In genomic region chr2:47520825-47521665, GRCh38 we compare ENCODE assay signal across 8 cellular contexts.
A peak's percentile ranks its signal among the peaks of the same experiment; 100 is the strongest.
DNase-seq lines count a peak whose midpoint lies in the region; ATAC-seq and TF ChIP-seq lines count a peak whose summit lies in the region.

No MANE protein-coding gene starts in this region.

- peak; percentile 71 for TF ChIP-seq CTCF in GM12872 (IDR thresholded peaks at IDR 0.05; ENCODE audit: insufficient read depth, low read depth, low read length)

- DNase-seq in NCI-H1417 treated with DMSO at 0.1 percent for 48 hours (lab: John Stamatoyannopoulos, UW) (peak; percentile 80), T-helper 9 cell (peak; percentile 44), astrocyte of the hippocampus (ENCODE audit: low read depth, low spot score) (peak; percentile 78), iPS-NIHi11 (ENCODE audit: low spot score) (peak; percentile 84), NCI-H446 treated with DMSO at 0.1 percent for 48 hours (lab: John Stamatoyannopoulos, UW) (no peak)
- peak; percentile 65 for DNase-seq in stimulated activated CD4-positive, alpha-beta T cell treated with anti-CD3 and anti-CD28 coated beads, Interleukin-2, amount 100 ng/mL, for 4 hours (ENCODE audit: low read depth)

- peak; percentile 77 for ATAC-seq in HG02623 (IDR thresholded peaks at IDR 0.05; ENCODE audit: unreplicated experiment)
